Comparison of ENCODE assay signal across 8 cellular contexts in genomic region chr10:69057261-69057950, GRCh38. TPM values are rescaled to one million over a fixed set of nuclear protein-coding genes. Genes with fewer than 3 reads are reported as not detected.
A peak's percentile ranks its signal among the peaks of the same experiment; 100 is the strongest.
DNase-seq lines count a peak whose midpoint lies in the region; ATAC-seq lines count a peak whose summit lies in the region.

No MANE protein-coding gene starts in this region.

- intact Hi-C loops in right cardiac atrium (cut with DNase I), result loop anchor here in 1 of 4 donors (5.0 kb wide), 1 partner anchor 35 kb away; no protein-coding TSS in a partner anchor

- H3K36me3 Mint-ChIP-seq in activated CD4-positive, alpha-beta memory T cell treated with anti-CD3 and anti-CD28 coated beads, Interleukin-2, amount 10 ng/mL, durations not matched to agents 7 days and 5 days (ENCODE audit: low read depth), result no peaks in the 10 kb centered on the region

- WGBS in right cardiac atrium, result 47% methylated on average over 14 of the region's 14 CpGs

- H3K4me1 Mint-ChIP-seq in activated CD4-positive, alpha-beta memory T cell treated with anti-CD3 and anti-CD28 coated beads, Interleukin-2, amount 10 ng/mL, durations not matched to agents 7 days and 5 days, result peaks cover 61% of the 10 kb centered on the region
- H3K4me1 Mint-ChIP-seq in stimulated activated naive CD8-positive, alpha-beta T cell treated with anti-CD3 and anti-CD28 coated beads, Interleukin-15, amount 100 ng/mL, for 72 hours, result peaks cover 75% of the 10 kb centered on the region

- H3K4me1 ChIP-seq in right cardiac atrium (ENCODE audit: control insufficient read depth, insufficient read depth, low read length), result peaks cover 8% of the 10 kb centered on the region

- no peaks in the 10 kb centered on the region for H3K27me3 ChIP-seq in right cardiac atrium (ENCODE audit: control insufficient read depth, insufficient read depth)

- no peaks in the 10 kb centered on the region for H3K9me3 ChIP-seq in right cardiac atrium (ENCODE audit: control insufficient read depth, low read length)

- no peak overlapping the region for H3K4me3 ChIP-seq in right cardiac atrium (ENCODE audit: low read length)

- POLR2A ChIA-PET in activated CD4-positive, alpha-beta memory T cell treated with anti-CD3 and anti-CD28 coated beads, Interleukin-2, amount 10 ng/mL, durations not matched to agents 7 days and 5 days (lab: Charles Lee), result interaction anchor here (0.9 to 9.0 kb wide), 5 partner anchors 12 to 349 kb away, joined by 3 to 74 read pairs (median 4); partner anchors contain the start of gene SRGN

- H3K9me3 Mint-ChIP-seq in activated CD4-positive, alpha-beta memory T cell treated with anti-CD3 and anti-CD28 coated beads, Interleukin-2, amount 10 ng/mL, durations not matched to agents 7 days and 5 days, result no peaks in the 10 kb centered on the region
- peaks cover 0 to 4% of the 10 kb centered on the region in 2 donors for H3K9me3 Mint-ChIP-seq in stimulated activated naive CD8-positive, alpha-beta T cell treated with anti-CD3 and anti-CD28 coated beads, Interleukin-15, amount 100 ng/mL, for 72 hours

- CTCF ChIA-PET in activated CD4-positive, alpha-beta memory T cell treated with anti-CD3 and anti-CD28 coated beads, Interleukin-2, amount 10 ng/mL, durations not matched to agents 7 days and 5 days (lab: Charles Lee), result no interaction called here

- DNase-seq in SIG-M5 treated with dmso at 0.1 percent for 504 hours (lab: John Stamatoyannopoulos, UW; ENCODE audit: unreplicated experiment) (peak; percentile 79), SIG-M5 (lab: John Stamatoyannopoulos, UW) (no peak), right cardiac atrium (peak; percentile 43 to 79 (median 79)), NCI-H2227 treated with DMSO at 0.1 percent for 48 hours (lab: John Stamatoyannopoulos, UW) (no peak), NCI-H226 (no peak), NCI-H345 (lab: John Stamatoyannopoulos, UW) (no peak)
- no peak for DNase-seq in activated CD4-positive, alpha-beta memory T cell treated with anti-CD3 and anti-CD28 coated beads, Interleukin-2, amount 10 ng/mL, durations not matched to agents 7 days and 5 days
- no peak for DNase-seq in stimulated activated naive CD8-positive, alpha-beta T cell treated with anti-CD3 and anti-CD28 coated beads, Interleukin-15, amount 100 ng/mL, for 72 hours

- no peaks in the 10 kb centered on the region for H3K27me3 Mint-ChIP-seq in activated CD4-positive, alpha-beta memory T cell treated with anti-CD3 and anti-CD28 coated beads, Interleukin-2, amount 10 ng/mL, durations not matched to agents 7 days and 5 days
- H3K27me3 Mint-ChIP-seq in stimulated activated naive CD8-positive, alpha-beta T cell treated with anti-CD3 and anti-CD28 coated beads, Interleukin-15, amount 100 ng/mL, for 72 hours, result no peaks in the 10 kb centered on the region

- peak overlapping the region; percentile 66 for H3K27ac ChIP-seq in right cardiac atrium (ENCODE audit: low read length)

- H3K27ac Mint-ChIP-seq in activated CD4-positive, alpha-beta memory T cell treated with anti-CD3 and anti-CD28 coated beads, Interleukin-2, amount 10 ng/mL, durations not matched to agents 7 days and 5 days, result peak overlapping the region; percentile 76
- H3K27ac Mint-ChIP-seq in stimulated activated naive CD8-positive, alpha-beta T cell treated with anti-CD3 and anti-CD28 coated beads, Interleukin-15, amount 100 ng/mL, for 72 hours, result peak overlapping the region; percentile 42 to 86

- peak; percentile 33 to 46 for ATAC-seq in right cardiac atrium
- peak; percentile 53 for ATAC-seq in stimulated activated naive CD8-positive, alpha-beta T cell treated with anti-CD3 and anti-CD28 coated beads, Interleukin-15, amount 100 ng/mL, for 72 hours

- H3K4me3 Mint-ChIP-seq in activated CD4-positive, alpha-beta memory T cell treated with anti-CD3 and anti-CD28 coated beads, Interleukin-2, amount 10 ng/mL, durations not matched to agents 7 days and 5 days, result no peak overlapping the region
- peak overlapping the region; percentile 72 to 75 for H3K4me3 Mint-ChIP-seq in stimulated activated naive CD8-positive, alpha-beta T cell treated with anti-CD3 and anti-CD28 coated beads, Interleukin-15, amount 100 ng/mL, for 72 hours

RNA-seq across cellular contexts. Expression of gene SRGN, which starts 30.5 kb away (rescaled TPM):
- 100 to 1,000 TPM; 468 to 474 TPM for total RNA-seq in activated CD4-positive, alpha-beta memory T cell treated with anti-CD3 and anti-CD28 coated beads, Interleukin-2, amount 10 ng/mL, durations not matched to agents 7 days and 5 days
- total RNA-seq in right cardiac atrium, result 100 to 1,000 TPM in 1 of 4 donors, 10 to 100 TPM in 3; 53.4 to 102 (median 76.8) TPM
- 69.5 TPM for polyA plus RNA-seq in right cardiac atrium

Comparison
In these comparisons a context has a peak if more than half of its experiments do, and no peak if none do; other contexts are left out.
1. DNase-seq: peak in SIG-M5 treated with dmso at 0.1 percent for 504 hours (single experiment) and right cardiac atrium (3 of 3); none in SIG-M5 (single experiment), activated CD4-positive, alpha-beta memory T cell treated with anti-CD3 and anti-CD28 coated beads, Interleukin-2, amount 10 ng/mL, durations not matched to agents 7 days and 5 days (single experiment), stimulated activated naive CD8-positive, alpha-beta T cell treated with anti-CD3 and anti-CD28 coated beads, Interleukin-15, amount 100 ng/mL, for 72 hours (0 of 2), NCI-H2227 treated with DMSO at 0.1 percent for 48 hours (single experiment), NCI-H226 (single experiment) and NCI-H345 (single experiment).
2. RNA of gene SRGN, which starts 30.5 kb away (total RNA-seq): 468 to 474 TPM in activated CD4-positive, alpha-beta memory T cell treated with anti-CD3 and anti-CD28 coated beads, Interleukin-2, amount 10 ng/mL, durations not matched to agents 7 days and 5 days; 53.4 to 102 TPM in right cardiac atrium; every median in the first group is over 4 times any median in the second.